Comparison of ENCODE assay signal across 15 cellular contexts in genomic region chr2:184119920-184120820, GRCh38.
"Had no signal": no experiment of that assay in that cellular context is flagged by ENCODE, and none has a peak within 500 bp of the region (broad histone marks: within the 10 kb centered on the region; RNA-seq: fewer than 3 reads in every experiment).

No MANE protein-coding gene starts in this region.

- H3K4me3 ChIP-seq: colonic mucosa, heart right ventricle, neural progenitor cell, ovary had no signal

- H3K36me3 ChIP-seq: colonic mucosa, heart right ventricle, neural progenitor cell, ovary had no signal

- H3K27me3 ChIP-seq: colonic mucosa, heart right ventricle, neural progenitor cell, ovary had no signal

- H3K27ac ChIP-seq: colonic mucosa, heart right ventricle, neural progenitor cell, ovary had no signal

- DNase-seq: colonic mucosa; dermis blood vessel endothelial cell; endodermal cell; erythroblast; heart right ventricle; hypothalamus; kidney glomerular epithelial cell; nucleus accumbens; ovary; right cardiac atrium; small intestine; stimulated activated CD4-positive, alpha-beta T cell treated with anti-CD3 and anti-CD28 coated beads, Interleukin-12 subunit alpha, Interleukin-12 subunit beta, amount 100 ng/mL, for 4 hours; stimulated activated naive CD4-positive, alpha-beta T cell treated with Interleukin-2 at 50 U/mL for 16 hours; trophoblast cell had no signal

- H3K9me3 ChIP-seq: colonic mucosa, ovary had no signal

- H3K4me1 ChIP-seq: colonic mucosa, heart right ventricle, neural progenitor cell had no signal
